Comparison of ENCODE assay signal across 10 cellular contexts in genomic region chr4:94453534-94453963, GRCh38. TPM values are rescaled to one million over a fixed set of nuclear protein-coding genes. Genes with fewer than 3 reads are reported as not detected.
DNase-seq lines count a peak whose midpoint lies in the region; ATAC-seq lines count a peak whose summit lies in the region.
"Had no signal": no experiment of that assay in that cellular context is flagged by ENCODE, and none has a peak within 500 bp of the region (broad histone marks: within the 10 kb centered on the region; RNA-seq: fewer than 3 reads in every experiment).

No MANE protein-coding gene starts in this region.

- intact Hi-C loops in activated T-helper 2 cell treated with anti-CD3 and anti-CD28 coated beads, Interferon-gamma antibody, Interleukin-2, Interleukin-4, amounts not matched to agents 10 μg/mL and 5 μg/mL and 100 μg/mL, durations not matched to agents 14 hours and 24 hours and 36 hours (cut with micrococcal nuclease): loop anchor here (5.0 kb wide), 3 partner anchors 54 to 246 kb away; partner anchors contain the start of gene SMARCAD1

- H3K9me3 ChIP-seq in subcutaneous abdominal adipose tissue (ENCODE audit: control insufficient read depth in 5 of 5, low read length in 5 of 5): no peaks in the 10 kb centered on the region
- H3K9me3 ChIP-seq: BLaER1 treated with 17β-estradiol and CSF1 and Interleukin-3, amounts not matched to agents 10 nM and 100 nM had no signal

- peaks cover 13% of the 10 kb centered on the region for H3K27me3 Mint-ChIP-seq in T-helper 2 cell treated with Interferon-gamma antibody and Interleukin-4, amounts not matched to agents 5 μg/mL and 100 μg/mL, for 36 hours (ENCODE audit: low read depth)
- peaks cover 20% of the 10 kb centered on the region for H3K27me3 Mint-ChIP-seq in activated T-helper 2 cell treated with anti-CD3 and anti-CD28 coated beads, Interferon-gamma antibody, Interleukin-2, Interleukin-4, amounts not matched to agents 10 μg/mL and 5 μg/mL and 100 μg/mL, durations not matched to agents 14 hours and 24 hours and 36 hours (ENCODE audit: low read depth)

- peak overlapping the region; percentile 94 for H3K27ac ChIP-seq in subcutaneous abdominal adipose tissue (ENCODE audit: low read depth, low read length)

- H3K9me3 Mint-ChIP-seq in T-helper 2 cell treated with Interferon-gamma antibody and Interleukin-4, amounts not matched to agents 5 μg/mL and 100 μg/mL, for 36 hours: no peaks in the 10 kb centered on the region
- H3K9me3 Mint-ChIP-seq in activated T-helper 2 cell treated with anti-CD3 and anti-CD28 coated beads, Interferon-gamma antibody, Interleukin-2, Interleukin-4, amounts not matched to agents 10 μg/mL and 5 μg/mL and 100 μg/mL, durations not matched to agents 14 hours and 24 hours and 36 hours: no peaks in the 10 kb centered on the region
- H3K9me3 Mint-ChIP-seq: activated naive CD8-positive, alpha-beta T cell treated with anti-CD3 and anti-CD28 coated beads, Interleukin-2, amount 10 ng/mL, durations not matched to agents 7 days and 5 days had no signal

- H3K4me3 Mint-ChIP-seq in T-helper 2 cell treated with Interferon-gamma antibody and Interleukin-4, amounts not matched to agents 5 μg/mL and 100 μg/mL, for 36 hours: peak overlapping the region; percentile 90
- peak overlapping the region; percentile 86 for H3K4me3 Mint-ChIP-seq in activated T-helper 2 cell treated with anti-CD3 and anti-CD28 coated beads, Interferon-gamma antibody, Interleukin-2, Interleukin-4, amounts not matched to agents 10 μg/mL and 5 μg/mL and 100 μg/mL, durations not matched to agents 14 hours and 24 hours and 36 hours (ENCODE audit: low read depth)

- H3K4me1 ChIP-seq in subcutaneous abdominal adipose tissue (ENCODE audit: control insufficient read depth in 5 of 5, insufficient read depth in 5 of 5, low read length in 5 of 5): peaks cover 7 to 58% (median 44%) of the 10 kb centered on the region in 5 donors

- ATAC-seq in GM18867 (IDR thresholded peaks at IDR 0.05; ENCODE audit: unreplicated experiment): no peak

- peak overlapping the region; percentile 89 to 98 (median 96) for H3K9ac ChIP-seq in subcutaneous abdominal adipose tissue (ENCODE audit: low read length in 5 of 5)

- H3K27ac Mint-ChIP-seq in T-helper 2 cell treated with Interferon-gamma antibody and Interleukin-4, amounts not matched to agents 5 μg/mL and 100 μg/mL, for 36 hours: no peak overlapping the region
- no peak overlapping the region for H3K27ac Mint-ChIP-seq in activated T-helper 2 cell treated with anti-CD3 and anti-CD28 coated beads, Interferon-gamma antibody, Interleukin-2, Interleukin-4, amounts not matched to agents 10 μg/mL and 5 μg/mL and 100 μg/mL, durations not matched to agents 14 hours and 24 hours and 36 hours
- H3K27ac Mint-ChIP-seq: activated naive CD8-positive, alpha-beta T cell treated with anti-CD3 and anti-CD28 coated beads, Interleukin-2, amount 10 ng/mL, durations not matched to agents 7 days and 5 days had no signal

- peaks cover 19% of the 10 kb centered on the region for H3K4me1 Mint-ChIP-seq in T-helper 2 cell treated with Interferon-gamma antibody and Interleukin-4, amounts not matched to agents 5 μg/mL and 100 μg/mL, for 36 hours (ENCODE audit: low read depth)
- H3K4me1 Mint-ChIP-seq in activated T-helper 2 cell treated with anti-CD3 and anti-CD28 coated beads, Interferon-gamma antibody, Interleukin-2, Interleukin-4, amounts not matched to agents 10 μg/mL and 5 μg/mL and 100 μg/mL, durations not matched to agents 14 hours and 24 hours and 36 hours (ENCODE audit: low read depth): peaks cover 21% of the 10 kb centered on the region

- H3K27me3 ChIP-seq in subcutaneous abdominal adipose tissue (ENCODE audit: control insufficient read depth in 5 of 5, insufficient read depth in 4 of 5, low read length in 5 of 5): no peaks in the 10 kb centered on the region

- H3K4me3 ChIP-seq in subcutaneous abdominal adipose tissue (ENCODE audit: low read depth in 1 of 5, low read length in 5 of 5): peak overlapping the region; percentile 89 to 95 (median 93)

- peaks cover 0 to 4% (median 0%) of the 10 kb centered on the region in 5 donors for H3K36me3 ChIP-seq in subcutaneous abdominal adipose tissue (ENCODE audit: control insufficient read depth in 5 of 5, insufficient read depth in 5 of 5, low read length in 5 of 5)

- peaks cover 1% of the 10 kb centered on the region for H3K36me3 Mint-ChIP-seq in T-helper 2 cell treated with Interferon-gamma antibody and Interleukin-4, amounts not matched to agents 5 μg/mL and 100 μg/mL, for 36 hours (ENCODE audit: low read depth)
- H3K36me3 Mint-ChIP-seq in activated T-helper 2 cell treated with anti-CD3 and anti-CD28 coated beads, Interferon-gamma antibody, Interleukin-2, Interleukin-4, amounts not matched to agents 10 μg/mL and 5 μg/mL and 100 μg/mL, durations not matched to agents 14 hours and 24 hours and 36 hours (ENCODE audit: low read depth): peaks cover 10% of the 10 kb centered on the region

- no peak for DNase-seq in T-helper 2 cell treated with Interferon-gamma antibody and Interleukin-4, amounts not matched to agents 5 μg/mL and 100 μg/mL, for 36 hours (ENCODE audit: low spot score)
- DNase-seq in T-helper 2 cell (no peak), kidney glomerular epithelial cell (lab: John Stamatoyannopoulos, UW) (peak; percentile 74), dedifferentiated amniotic fluid mesenchymal stem cell (ENCODE audit: extremely low spot score) (no peak)
- no peak for DNase-seq in activated T-helper 2 cell treated with anti-CD3 and anti-CD28 coated beads, Interferon-gamma antibody, Interleukin-2, Interleukin-4, amounts not matched to agents 10 μg/mL and 5 μg/mL and 100 μg/mL, durations not matched to agents 14 hours and 24 hours and 36 hours (ENCODE audit: low spot score)
- DNase-seq in stimulated activated CD4-positive, alpha-beta T cell treated with anti-CD3 and anti-CD28 coated beads, Interleukin-4, amount 100 ng/mL, for 4 hours: no peak
- DNase-seq: activated naive CD8-positive, alpha-beta T cell treated with anti-CD3 and anti-CD28 coated beads, Interleukin-2, amount 10 ng/mL, durations not matched to agents 7 days and 5 days had no signal

RNA-seq across cellular contexts. Expression of gene PDLIM5, which starts 1.8 kb away (rescaled TPM):
- 24.2 and 25.1 TPM in 2 replicates for total RNA-seq in activated T-helper 2 cell treated with anti-CD3 and anti-CD28 coated beads, Interferon-gamma antibody, Interleukin-2, Interleukin-4, amounts not matched to agents 10 μg/mL and 5 μg/mL and 100 μg/mL, durations not matched to agents 14 hours and 24 hours and 36 hours
